ENCODE assay signal across 18 cellular contexts in the genomic region with DNA sequence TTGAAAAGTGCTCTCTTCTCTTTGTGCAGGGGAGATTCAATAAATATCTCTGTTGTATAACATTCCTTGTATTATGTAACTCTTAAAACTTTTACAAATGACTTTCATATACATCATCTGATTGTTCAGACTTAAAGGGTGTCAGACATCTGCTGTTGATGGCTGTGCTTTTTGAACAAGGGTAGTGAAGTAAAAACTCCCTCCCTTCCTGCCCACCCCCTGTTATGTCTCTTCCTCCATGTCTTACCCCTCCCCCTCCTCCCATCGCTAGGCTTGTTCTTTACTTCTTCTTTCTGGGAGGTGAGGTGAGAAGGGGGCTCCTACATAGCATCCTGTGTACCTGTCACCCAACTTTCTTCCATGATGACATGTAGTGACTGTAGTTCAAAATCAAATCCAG. TPM values are rescaled to one million over a fixed set of nuclear protein-coding genes. Genes with fewer than 3 reads are reported as not detected.
"Had no signal": no experiment of that assay in that cellular context is flagged by ENCODE, and none has a peak within 500 bp of the region (broad histone marks: within the 10 kb centered on the region; RNA-seq: fewer than 3 reads in every experiment).

No MANE protein-coding gene starts in this region.

- H3K4me2 ChIP-seq: smooth muscle cell had no signal

- H3K9ac ChIP-seq: parathyroid adenoma had no signal

- H3K4me3 Mint-ChIP-seq: activated CD8-positive, alpha-beta T cell treated with anti-CD3 and anti-CD28 coated beads for 36 hours; activated naive CD8-positive, alpha-beta T cell treated with anti-CD3 and anti-CD28 coated beads for 36 hours; activated T-helper 17 cell treated with anti-CD3 and anti-CD28 coated beads, Interleukin-2, amount 50 U/mL, for 72 hours; natural killer cell; stimulated activated effector memory CD8-positive, alpha-beta T cell treated with anti-CD3 and anti-CD28 coated beads, Interleukin-12 subunit alpha, Interleukin-12 subunit beta, amount 100 ng/mL, for 72 hours; WTC11 had no signal

- H3K27ac Mint-ChIP-seq: activated CD8-positive, alpha-beta T cell treated with anti-CD3 and anti-CD28 coated beads for 36 hours; activated naive CD8-positive, alpha-beta T cell treated with anti-CD3 and anti-CD28 coated beads for 36 hours; activated T-helper 17 cell treated with anti-CD3 and anti-CD28 coated beads, Interleukin-2, amount 50 U/mL, for 72 hours; stimulated activated effector memory CD8-positive, alpha-beta T cell treated with anti-CD3 and anti-CD28 coated beads, Interleukin-12 subunit alpha, Interleukin-12 subunit beta, amount 100 ng/mL, for 72 hours; WTC11 had no signal

- H3K4me1 Mint-ChIP-seq: activated naive CD8-positive, alpha-beta T cell treated with anti-CD3 and anti-CD28 coated beads for 36 hours; activated T-helper 17 cell treated with anti-CD3 and anti-CD28 coated beads, Interleukin-2, amount 50 U/mL, for 72 hours; stimulated activated effector memory CD8-positive, alpha-beta T cell treated with anti-CD3 and anti-CD28 coated beads, Interleukin-12 subunit alpha, Interleukin-12 subunit beta, amount 100 ng/mL, for 72 hours had no signal

- H3K27me3 ChIP-seq: esophagus squamous epithelium had no signal

- H3K36me3 Mint-ChIP-seq: activated naive CD8-positive, alpha-beta T cell treated with anti-CD3 and anti-CD28 coated beads for 36 hours; natural killer cell; WTC11 had no signal

- DNase-seq: activated CD4-positive, alpha-beta T cell treated with anti-CD3 and anti-CD28 coated beads for 48 hours; activated CD8-positive, alpha-beta T cell treated with anti-CD3 and anti-CD28 coated beads for 36 hours; activated naive CD4-positive, alpha-beta T cell; activated naive CD8-positive, alpha-beta T cell treated with anti-CD3 and anti-CD28 coated beads for 36 hours; activated T-cell treated with anti-CD3 and anti-CD28 coated beads, Interleukin-2, amount 50 U/mL, for 1 hour; amniotic stem cell; effector CD4-positive, alpha-beta T cell; esophagus squamous epithelium; mesendoderm; natural killer cell; stimulated activated CD4-positive, alpha-beta T cell treated with anti-CD3 and anti-CD28 coated beads, Interleukin-4, amount 100 ng/mL, for 24 hours had no signal

- H3K9me3 Mint-ChIP-seq: activated CD8-positive, alpha-beta T cell treated with anti-CD3 and anti-CD28 coated beads for 36 hours; activated naive CD8-positive, alpha-beta T cell treated with anti-CD3 and anti-CD28 coated beads for 36 hours; activated T-helper 17 cell treated with anti-CD3 and anti-CD28 coated beads, Interleukin-2, amount 50 U/mL, for 72 hours; natural killer cell had no signal

- H3K36me3 ChIP-seq: esophagus squamous epithelium, thoracic aorta had no signal

- ATAC-seq: activated CD8-positive, alpha-beta T cell treated with anti-CD3 and anti-CD28 coated beads for 36 hours; activated T-helper 17 cell treated with anti-CD3 and anti-CD28 coated beads, Interleukin-2, amount 50 U/mL, for 72 hours; natural killer cell; sciatic nerve; stimulated activated effector memory CD8-positive, alpha-beta T cell treated with anti-CD3 and anti-CD28 coated beads, Interleukin-12 subunit alpha, Interleukin-12 subunit beta, amount 100 ng/mL, for 72 hours; WTC11 had no signal

- H3K4me1 ChIP-seq: esophagus squamous epithelium, parathyroid adenoma had no signal

- H2AFZ ChIP-seq: parathyroid adenoma had no signal

- H3K9me3 ChIP-seq: esophagus squamous epithelium, thoracic aorta had no signal

- H3K4me3 ChIP-seq: esophagus squamous epithelium, smooth muscle cell, thoracic aorta had no signal

- H3K27ac ChIP-seq: esophagus squamous epithelium, parathyroid adenoma, thoracic aorta had no signal

- H3K27me3 Mint-ChIP-seq: activated naive CD8-positive, alpha-beta T cell treated with anti-CD3 and anti-CD28 coated beads for 36 hours had no signal

RNA-seq across cellular contexts. Expression of a gene that starts 23.4 kb away (rescaled TPM):
- total RNA-seq: activated T-helper 17 cell treated with anti-CD3 and anti-CD28 coated beads, Interleukin-2, amount 50 U/mL, for 72 hours had no signal
